12 cellular contexts compared by ENCODE assay signal in the genomic region with DNA sequence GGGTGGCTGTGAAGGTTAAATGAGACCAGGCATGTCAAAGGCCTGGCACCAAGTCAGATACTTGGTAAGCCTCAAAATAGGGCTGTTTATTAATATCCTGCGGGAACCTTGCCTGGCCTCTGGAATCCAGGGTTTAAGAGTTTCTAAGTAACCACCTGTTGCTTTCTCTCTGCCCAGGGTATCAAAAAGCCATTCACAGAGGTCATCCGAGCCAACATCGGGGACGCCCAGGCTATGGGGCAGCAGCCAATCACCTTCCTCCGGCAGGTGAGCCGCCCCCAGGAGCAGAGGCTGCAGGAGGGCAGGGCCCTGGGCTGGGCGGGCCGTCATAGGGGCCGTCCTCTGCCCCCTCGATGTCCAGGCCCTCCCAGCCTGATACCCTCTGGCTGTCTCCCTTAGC.
"Had no signal": no experiment of that assay in that cellular context is flagged by ENCODE, and none has a peak within 500 bp of the region (broad histone marks: within the 10 kb centered on the region; RNA-seq: fewer than 3 reads in every experiment).

No MANE protein-coding gene starts in this region.

- H3K27me3 ChIP-seq: brain microvascular endothelial cell had no signal

- H3K36me3 ChIP-seq: brain microvascular endothelial cell had no signal

- DNase-seq: activated CD4-positive, alpha-beta T cell treated with anti-CD3 and anti-CD28 coated beads, Interleukin-2, amount 50 U/mL, for 48 hours; activated CD4-positive, CD25-positive, alpha-beta regulatory T cell treated with anti-CD3 and anti-CD28 coated beads, Interleukin-2, amount 50 U/mL, for 72 hours; activated CD8-positive, alpha-beta memory T cell treated with anti-CD3 and anti-CD28 coated beads, Interleukin-2, amount 10 ng/mL, durations not matched to agents 7 days and 5 days; activated effector memory CD4-positive, alpha-beta T cell treated with anti-CD3 and anti-CD28 coated beads, Interleukin-2, amount 50 U/mL, for 16 hours; activated T-cell treated with anti-CD3 and anti-CD28 coated beads, Interleukin-2, amount 50 U/mL, for 24 hours; amygdala; brain microvascular endothelial cell; cerebellar nuclear complex; effector memory CD8-positive, alpha-beta T cell; T-helper 2 cell had no signal

- H3K27ac ChIP-seq: brain microvascular endothelial cell had no signal

- H3K4me3 ChIP-seq: smooth muscle cell had no signal

- H3K4me2 ChIP-seq: smooth muscle cell had no signal

- ATAC-seq: activated CD8-positive, alpha-beta memory T cell treated with anti-CD3 and anti-CD28 coated beads, Interleukin-2, amount 10 ng/mL, durations not matched to agents 7 days and 5 days; effector memory CD8-positive, alpha-beta T cell; stimulated activated memory B cell treated with anti-CD40 and anti-IgM and Interleukin-4, amounts not matched to agents 10 μg/mL and 1 μg/mL and 100 μg/mL, for 72 hours had no signal
